1 cellular context compared by ENCODE assay signal in genomic region chr1:29664711-29665110, GRCh38.
TF ChIP-seq lines count a peak whose summit lies in the region.

No MANE protein-coding gene starts in this region.

TF ChIP-seq in GM23338, 12 proteins besides CTCF, POLR2A, EP300 and RAD21 (continued from another document):
- TF ChIP-seq REST (IDR thresholded peaks at IDR 0.05; ENCODE audit: unreplicated experiment) (no peak), ZNF462 (CRISPR knock-in tag; IDR thresholded peaks at IDR 0.05) (no peak), CREB1 (CRISPR knock-in tag; IDR thresholded peaks at IDR 0.05; ENCODE audit: low read depth) (no peak)
